ENCODE assay signal across 23 cellular contexts in the genomic region with DNA sequence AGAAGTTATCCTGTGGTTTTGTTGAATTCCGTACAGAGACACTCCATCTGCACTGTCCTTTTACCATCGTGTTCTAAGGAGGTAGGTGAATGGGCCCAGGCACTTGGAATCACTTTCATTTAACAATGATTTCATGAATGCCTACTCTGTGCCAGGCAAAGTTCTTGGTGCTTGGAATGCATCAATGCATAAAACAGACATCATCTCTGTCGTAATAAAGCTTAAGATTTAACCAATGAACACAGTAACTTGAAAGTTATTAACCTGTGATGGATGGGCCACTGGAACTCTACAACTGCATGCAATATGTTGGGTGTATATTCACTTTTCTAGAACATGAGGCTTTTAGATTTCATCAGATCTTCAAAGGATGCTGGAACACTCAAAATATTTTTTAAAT. TPM values are rescaled to one million over a fixed set of nuclear protein-coding genes. Genes with fewer than 3 reads are reported as not detected.
A peak's percentile ranks its signal among the peaks of the same experiment; 100 is the strongest.
DNase-seq lines count a peak whose midpoint lies in the region; ATAC-seq, FAIRE-seq and TF ChIP-seq lines count a peak whose summit lies in the region.
"Had no signal": no experiment of that assay in that cellular context is flagged by ENCODE, and none has a peak within 500 bp of the region (broad histone marks: within the 10 kb centered on the region; RNA-seq: fewer than 3 reads in every experiment).

No MANE protein-coding gene starts in this region.

- H2AFZ ChIP-seq in mesenchymal stem cell (ENCODE audit: low read depth, low read length) (no peak overlapping the region), OCI-LY7 (ENCODE audit: low read length) (no peak overlapping the region)

- no peaks in the 10 kb centered on the region for H3K36me3 ChIP-seq in mesenchymal stem cell (ENCODE audit: control insufficient read depth in 1 of 2, insufficient read depth in 2 of 2, low read depth in 1 of 2, low read length in 2 of 2)
- no peaks in the 10 kb centered on the region for H3K36me3 ChIP-seq in OCI-LY7 (ENCODE audit: insufficient read depth, low read length)
- H3K36me3 ChIP-seq: BE2C; BLaER1 treated with 17β-estradiol and CSF1 and Interleukin-3, amounts not matched to agents 10 nM and 100 nM had no signal

- BruUV-seq in OCI-LY7 (replicated peaks; lab: Mats Ljungman, UMichigan), result no TSS peak

- no peak overlapping the region for H3K18ac ChIP-seq in mesenchymal stem cell (ENCODE audit: low read depth in 1 of 2, low read length in 2 of 2)

- H3K27ac ChIP-seq in mesenchymal stem cell (ENCODE audit: low read length, poor library complexity, severe bottlenecking) (peak overlapping the region; percentile 19), OCI-LY7 (ENCODE audit: low read depth, low read length, poor library complexity, severe bottlenecking) (no peak overlapping the region)

- H3K27me3 ChIP-seq in mesenchymal stem cell (ENCODE audit: control insufficient read depth in 1 of 2, insufficient read depth in 1 of 2, low read length in 2 of 2), result no peaks in the 10 kb centered on the region
- H3K27me3 ChIP-seq: BE2C; BLaER1 treated with 17β-estradiol and CSF1 and Interleukin-3, amounts not matched to agents 10 nM and 100 nM had no signal

- no peak overlapping the region for H4K8ac ChIP-seq in mesenchymal stem cell (ENCODE audit: low read length)

- no peaks in the 10 kb centered on the region for H3K9me3 Mint-ChIP-seq in dendritic cell treated with granulocyte-macrophage colony-stimulating factor and Interleukin-4, amounts not matched to agents 40 ng/mL and 50 ng/mL, for 4 days
- H3K9me3 Mint-ChIP-seq: CD14-positive monocyte; CD4-positive, alpha-beta T cell; CD8-positive, alpha-beta memory T cell had no signal

- H3K4me1 ChIP-seq in mesenchymal stem cell (ENCODE audit: control insufficient read depth, insufficient read depth, low read depth, low read length) (no peaks in the 10 kb centered on the region), OCI-LY7 (ENCODE audit: insufficient read depth, low read length, poor library complexity, severe bottlenecking) (no peaks in the 10 kb centered on the region)
- H3K4me1 ChIP-seq: BE2C had no signal

- H3K27ac Mint-ChIP-seq in dendritic cell treated with granulocyte-macrophage colony-stimulating factor and Interleukin-4, amounts not matched to agents 40 ng/mL and 50 ng/mL, for 4 days, result peak overlapping the region; percentile 37
- H3K27ac Mint-ChIP-seq: CD14-positive monocyte; CD4-positive, alpha-beta T cell; CD8-positive, alpha-beta memory T cell had no signal

- CTCF ChIA-PET in OCI-LY7 (lab: Charles Lee; ENCODE audit: unreplicated experiment), result no interaction called here

- peaks cover 19% of the 10 kb centered on the region for H3K79me1 ChIP-seq in mesenchymal stem cell (replicated peaks; ENCODE audit: low read length, poor library complexity, severe bottlenecking)

- H3K9me3 ChIP-seq in mesenchymal stem cell (ENCODE audit: control insufficient read depth, low read length) (no peaks in the 10 kb centered on the region), OCI-LY7 (ENCODE audit: low read length) (no peaks in the 10 kb centered on the region)
- H3K9me3 ChIP-seq: BE2C; BLaER1 treated with 17β-estradiol and CSF1 and Interleukin-3, amounts not matched to agents 10 nM and 100 nM had no signal

- no peak for TF ChIP-seq CTCF in OCI-LY7 (conservative IDR thresholded peaks at IDR 0.05; ENCODE audit: low read length)

- 100% methylated on average over 2 of the region's 3 CpGs for WGBS in mesenchymal stem cell

- no peaks in the 10 kb centered on the region for H3K4me1 Mint-ChIP-seq in dendritic cell treated with granulocyte-macrophage colony-stimulating factor and Interleukin-4, amounts not matched to agents 40 ng/mL and 50 ng/mL, for 4 days (ENCODE audit: low read depth)
- H3K4me1 Mint-ChIP-seq: CD14-positive monocyte; CD8-positive, alpha-beta memory T cell had no signal

- DNase-seq in ACHN (peak; percentile 70), RCC 7860 (ENCODE audit: low spot score) (no peak), mesenchymal stem cell (no peak), OCI-LY7 (ENCODE audit: low spot score) (no peak), HCEC 1CT (no peak)
- no peak for DNase-seq in activated CD8-positive, alpha-beta memory T cell treated with anti-CD3 and anti-CD28 coated beads, Interleukin-2, amount 50 U/mL, for 4 hours
- DNase-seq: AML-193; BE2C; CD4-positive, alpha-beta T cell; CD8-positive, alpha-beta memory T cell; DMS 273 treated with DMSO at 0.1 percent for 48 hours; DMS79; EL; GDM1; H7 had no signal

- no peak overlapping the region for H4K91ac ChIP-seq in mesenchymal stem cell (ENCODE audit: low read length)

- H2BK5ac ChIP-seq in mesenchymal stem cell (ENCODE audit: low read depth, low read length, poor library complexity, severe bottlenecking), result no peak overlapping the region

- H4K20me1 ChIP-seq in OCI-LY7 (ENCODE audit: insufficient read depth, low read length), result no peaks in the 10 kb centered on the region
- H4K20me1 ChIP-seq: BLaER1 treated with 17β-estradiol and CSF1 and Interleukin-3, amounts not matched to agents 10 nM and 100 nM had no signal

- H3K9ac ChIP-seq in mesenchymal stem cell (ENCODE audit: low read length), result no peak overlapping the region
- H3K9ac ChIP-seq: BLaER1 treated with 17β-estradiol and CSF1 and Interleukin-3, amounts not matched to agents 10 nM and 100 nM had no signal

- H3K4me3 Mint-ChIP-seq in dendritic cell treated with granulocyte-macrophage colony-stimulating factor and Interleukin-4, amounts not matched to agents 40 ng/mL and 50 ng/mL, for 4 days, result no peak overlapping the region
- H3K4me3 Mint-ChIP-seq: CD14-positive monocyte; CD4-positive, alpha-beta T cell; CD8-positive, alpha-beta memory T cell had no signal

- no peak overlapping the region for H3K14ac ChIP-seq in mesenchymal stem cell (ENCODE audit: low read length in 2 of 2)

- in situ Hi-C loops in ACHN (cut with HindIII; ENCODE audit: low pct_ligation_motif_present, low pct_unique_long_range_greater_than_20kb, low sequenced_read_pairs), result no loop called here

- 0 out of 2 replicates have a peak, but pooled peaks cover 4% of the 10 kb centered on the region for H3K9me2 ChIP-seq in OCI-LY7 (ENCODE audit: insufficient read depth, low read length)

- H3K79me2 ChIP-seq in OCI-LY7 (ENCODE audit: insufficient read depth, low read depth, low read length), result no peaks in the 10 kb centered on the region

- no peak for ATAC-seq in GM18858 (IDR thresholded peaks at IDR 0.05; ENCODE audit: unreplicated experiment)
- ATAC-seq: GM12878, HCT116 had no signal

- H2BK12ac ChIP-seq in mesenchymal stem cell (ENCODE audit: low read length in 2 of 2), result no peak overlapping the region

- no peak overlapping the region for H2AK5ac ChIP-seq in mesenchymal stem cell (ENCODE audit: low read length, severe bottlenecking)

- no peak overlapping the region for H2BK120ac ChIP-seq in mesenchymal stem cell (ENCODE audit: low read depth, low read length)

- no peak overlapping the region for H2BK15ac ChIP-seq in mesenchymal stem cell (ENCODE audit: low read depth, poor library complexity, severe bottlenecking)

- POLR2A ChIA-PET in OCI-LY7 (lab: Charles Lee), result no interaction called here

- H3K4me3 ChIP-seq in mesenchymal stem cell (ENCODE audit: insufficient read depth in 1 of 2, low read depth in 1 of 2, low read length in 2 of 2) (no peak overlapping the region), OCI-LY7 (ENCODE audit: low read depth, low read length, poor library complexity, severe bottlenecking) (no peak overlapping the region)
- H3K4me3 ChIP-seq: BLaER1 treated with 17β-estradiol and CSF1 and Interleukin-3, amounts not matched to agents 10 nM and 100 nM; GM12878 had no signal

- H3K27me3 Mint-ChIP-seq in dendritic cell treated with granulocyte-macrophage colony-stimulating factor and Interleukin-4, amounts not matched to agents 40 ng/mL and 50 ng/mL, for 4 days, result no peaks in the 10 kb centered on the region

- H3K36me3 Mint-ChIP-seq in dendritic cell treated with granulocyte-macrophage colony-stimulating factor and Interleukin-4, amounts not matched to agents 40 ng/mL and 50 ng/mL, for 4 days (ENCODE audit: low read depth), result no peaks in the 10 kb centered on the region
- H3K36me3 Mint-ChIP-seq: CD14-positive monocyte; CD8-positive, alpha-beta memory T cell had no signal

- H3K4me2 ChIP-seq in mesenchymal stem cell (ENCODE audit: low read length, poor library complexity, severe bottlenecking), result no peak overlapping the region
- no peak overlapping the region for H3K4me2 ChIP-seq in OCI-LY7 (ENCODE audit: low read length)

- no peak overlapping the region for H3K4ac ChIP-seq in mesenchymal stem cell (ENCODE audit: low read depth in 1 of 2, low read length in 2 of 2)

- peak; percentile 36 for FAIRE-seq in RCC 7860 (lab: Jason Lieb, UNC)
- FAIRE-seq: D721Med, GM12878, H1 had no signal

- intact Hi-C loops in dendritic cell treated with granulocyte-macrophage colony-stimulating factor and Interleukin-4, amounts not matched to agents 40 ng/mL and 50 ng/mL, for 4 days (cut with micrococcal nuclease), result no loop called here
- intact Hi-C loops in OCI-LY7 (cut with micrococcal nuclease; ENCODE audit: unreplicated experiment), result no loop called here

- no peak overlapping the region for H3K23ac ChIP-seq in mesenchymal stem cell (ENCODE audit: low read length in 2 of 2)

RNA-seq across cellular contexts. Expression of gene STARD13, which starts 14.1 kb away (rescaled TPM):
- polyA plus RNA-seq in mesenchymal stem cell (2013, experiment 1 of 2), result 16.1 TPM
- polyA plus RNA-seq in mesenchymal stem cell (2013, experiment 2 of 2), result 14.5 TPM
- 0.39 TPM in 1 of 2 replicates, not detected in the other for total RNA-seq in OCI-LY7 (2014; rRNA removed; shearing (Covaris generic))
- 0.48 and 0.57 TPM in 2 replicates for total RNA-seq in OCI-LY7 (2022)
- total RNA-seq: CD4-positive, alpha-beta T cell had no signal
- polyA plus RNA-seq: CD8-positive, alpha-beta memory T cell had no signal
